Comparison of ENCODE assay signal across 9 cellular contexts in the genomic region with DNA sequence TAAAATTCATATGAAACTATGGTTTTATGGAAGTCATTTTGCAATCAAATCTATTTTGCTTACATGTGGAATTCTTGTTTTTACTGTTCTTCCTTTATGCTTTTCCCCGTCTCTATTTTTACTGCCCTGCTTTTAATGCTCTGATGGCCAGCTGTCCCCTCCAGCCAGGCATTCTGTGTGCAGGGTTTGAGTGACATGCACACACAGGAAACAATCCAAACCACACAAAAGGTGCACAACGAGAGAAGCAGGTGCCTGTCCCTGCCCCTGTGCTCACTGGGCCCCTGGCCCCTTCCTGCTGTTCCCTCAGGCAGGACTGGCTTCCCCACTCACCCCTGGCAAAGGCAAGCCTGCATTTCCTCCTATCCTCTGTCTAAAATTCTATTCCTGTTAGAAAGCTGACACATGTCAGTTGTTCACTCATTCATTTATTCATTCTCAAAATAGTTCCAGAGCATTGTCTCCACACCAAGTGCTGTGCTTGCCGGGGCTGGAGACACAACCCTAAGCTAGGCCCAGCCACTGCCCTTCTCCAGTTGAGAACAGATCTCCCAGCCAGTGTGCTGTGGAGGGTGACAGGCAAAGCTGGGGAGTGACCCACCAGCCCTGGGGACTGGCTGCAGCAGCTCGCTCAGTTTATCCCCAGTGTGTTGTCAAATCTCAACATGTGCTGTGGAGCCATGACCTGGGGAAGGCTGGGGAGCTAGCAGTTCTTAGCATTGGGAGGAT.
DNase-seq lines count a peak whose midpoint lies in the region; ATAC-seq and TF ChIP-seq lines count a peak whose summit lies in the region.
"Had no signal": no experiment of that assay in that cellular context is flagged by ENCODE, and none has a peak within 500 bp of the region (broad histone marks: within the 10 kb centered on the region; RNA-seq: fewer than 3 reads in every experiment).

No MANE protein-coding gene starts in this region.

- H3K4me3 ChIP-seq in PC-3 (ENCODE audit: low read length) (no peak overlapping the region), prostate gland (no peak overlapping the region), mesenchymal stem cell (ENCODE audit: insufficient read depth in 1 of 2, low read depth in 1 of 2, low read length in 2 of 2) (no peak overlapping the region)

- TF ChIP-seq CTCF in PC-3 (conservative IDR thresholded peaks at IDR 0.05; ENCODE audit: low read depth, low read length) (no peak), prostate gland (IDR thresholded peaks at IDR 0.05) (no peak)

- H2AK5ac ChIP-seq in mesenchymal stem cell (ENCODE audit: low read length, severe bottlenecking) = no peak overlapping the region

- no peak overlapping the region for H2BK120ac ChIP-seq in mesenchymal stem cell (ENCODE audit: low read depth, low read length)

- BruUV-seq in PC-3 (replicated peaks; lab: Mats Ljungman, UMichigan) = no TSS peak

- no peaks in the 10 kb centered on the region for H3K9me2 ChIP-seq in PC-3 (replicated peaks; ENCODE audit: low read length)

- H3K9me3 ChIP-seq in PC-3 (ENCODE audit: low read length) = no peaks in the 10 kb centered on the region
- H3K9me3 ChIP-seq in prostate gland = no peaks in the 10 kb centered on the region
- H3K9me3 ChIP-seq in mesenchymal stem cell (ENCODE audit: control insufficient read depth, low read length) = no peaks in the 10 kb centered on the region

- no peaks in the 10 kb centered on the region for H3K79me2 ChIP-seq in PC-3 (ENCODE audit: low read length)

- 62% methylated on average over 4 of the region's 4 CpGs for WGBS in prostate gland
- 55% methylated on average over 3 of the region's 4 CpGs for WGBS in mesenchymal stem cell

- intact Hi-C loops in PC-3 (cut with micrococcal nuclease) = no loop called here
- intact Hi-C loops in prostate gland (cut with DNase I) = no loop called here

- POLR2A ChIA-PET in PC-3 (lab: Charles Lee; ENCODE audit: unreplicated experiment) = no interaction called here

- H3K4ac ChIP-seq in mesenchymal stem cell (ENCODE audit: low read depth in 1 of 2, low read length in 2 of 2) = no peak overlapping the region

- H3K23ac ChIP-seq in mesenchymal stem cell (ENCODE audit: low read length in 2 of 2) = no peak overlapping the region

- DNase-seq in left kidney (ENCODE audit: low read depth, low spot score) = peak; percentile 37
- DNase-seq in PC-3 = no peak
- DNase-seq in prostate gland (ENCODE audit: low spot score) = no peak
- DNase-seq in mesenchymal stem cell = no peak
- DNase-seq: activated CD4-positive, alpha-beta T cell treated with anti-CD3 and anti-CD28 coated beads for 48 hours; stimulated activated CD4-positive, alpha-beta T cell treated with anti-CD3 and anti-CD28 coated beads, Interleukin-2, amount 100 ng/mL, for 24 hours had no signal

- H3K4me2 ChIP-seq in PC-3 (ENCODE audit: low read length) (no peak overlapping the region), mesenchymal stem cell (ENCODE audit: low read length, poor library complexity, severe bottlenecking) (no peak overlapping the region)

- CTCF ChIA-PET in PC-3 (lab: Charles Lee) = no interaction called here

- no peaks in the 10 kb centered on the region for H4K20me1 ChIP-seq in PC-3 (ENCODE audit: low read length)

- no peaks in the 10 kb centered on the region for H3K36me3 ChIP-seq in PC-3 (ENCODE audit: low read depth, low read length)
- H3K36me3 ChIP-seq in prostate gland = no peaks in the 10 kb centered on the region
- H3K36me3 ChIP-seq in mesenchymal stem cell (ENCODE audit: control insufficient read depth in 1 of 2, insufficient read depth in 2 of 2, low read depth in 1 of 2, low read length in 2 of 2) = no peaks in the 10 kb centered on the region

- H3K27ac ChIP-seq in PC-3 (ENCODE audit: low read length) (no peak overlapping the region), prostate gland (no peak overlapping the region), mesenchymal stem cell (ENCODE audit: low read length, poor library complexity, severe bottlenecking) (no peak overlapping the region)

- H2BK5ac ChIP-seq in mesenchymal stem cell (ENCODE audit: low read depth, low read length, poor library complexity, severe bottlenecking) = no peak overlapping the region

- peak overlapping the region in 1 of 2 experiments; percentile 26 for H3K14ac ChIP-seq in mesenchymal stem cell (ENCODE audit: low read length in 2 of 2)

- H3K27me3 ChIP-seq in PC-3 (ENCODE audit: low read length) (no peaks in the 10 kb centered on the region), prostate gland (replicated peaks; ENCODE audit: insufficient read depth) (no peaks in the 10 kb centered on the region), mesenchymal stem cell (ENCODE audit: control insufficient read depth in 1 of 2, insufficient read depth in 1 of 2, low read length in 2 of 2) (no peaks in the 10 kb centered on the region)

- no peaks in the 10 kb centered on the region for H3F3A ChIP-seq in PC-3 (ENCODE audit: low read length, unreplicated experiment)

- no peak overlapping the region for H3K9ac ChIP-seq in PC-3 (ENCODE audit: low read length)
- no peak overlapping the region for H3K9ac ChIP-seq in mesenchymal stem cell (ENCODE audit: low read length)

- no peak overlapping the region for H4K91ac ChIP-seq in mesenchymal stem cell (ENCODE audit: low read length)

- H3K79me1 ChIP-seq in mesenchymal stem cell (replicated peaks; ENCODE audit: low read length, poor library complexity, severe bottlenecking) = no peaks in the 10 kb centered on the region

- H4K8ac ChIP-seq in mesenchymal stem cell (ENCODE audit: low read length) = no peak overlapping the region

- no peak overlapping the region for H2BK15ac ChIP-seq in mesenchymal stem cell (ENCODE audit: low read depth, poor library complexity, severe bottlenecking)

- H2AFZ ChIP-seq in PC-3 (ENCODE audit: low read length) (no peak overlapping the region), mesenchymal stem cell (ENCODE audit: low read depth, low read length) (no peak overlapping the region)

- H3K18ac ChIP-seq in mesenchymal stem cell (ENCODE audit: low read depth in 1 of 2, low read length in 2 of 2) = no peak overlapping the region

- ATAC-seq in GM18861 (IDR thresholded peaks at IDR 0.05; ENCODE audit: unreplicated experiment) (peak; percentile 77), GM21717 (IDR thresholded peaks at IDR 0.05; ENCODE audit: unreplicated experiment) (peak; percentile 83), HG03460 (IDR thresholded peaks at IDR 0.05; ENCODE audit: unreplicated experiment) (peak; percentile 79), PC-3 (no peak)

- no peak overlapping the region for H2BK12ac ChIP-seq in mesenchymal stem cell (ENCODE audit: low read length in 2 of 2)

- no peak for TF ChIP-seq POLR2A in prostate gland (IDR thresholded peaks at IDR 0.05)

- H3K4me1 ChIP-seq in PC-3 (ENCODE audit: insufficient read depth, low read length) (no peaks in the 10 kb centered on the region), prostate gland (replicated peaks) (no peaks in the 10 kb centered on the region), mesenchymal stem cell (ENCODE audit: control insufficient read depth, insufficient read depth, low read depth, low read length) (no peaks in the 10 kb centered on the region)
